In genomic region chr3:169661567-169662214, GRCh38 we compare ENCODE assay signal across 8 cellular contexts. TPM values are rescaled to one million over a fixed set of nuclear protein-coding genes. Genes with fewer than 3 reads are reported as not detected.
DNase-seq lines count a peak whose midpoint lies in the region; ATAC-seq and TF ChIP-seq lines count a peak whose summit lies in the region.

No MANE protein-coding gene starts in this region.

- intact Hi-C loops in left colon (cut with DNase I, micrococcal nuclease) = loop anchor here in 1 of 2 donors (5.0 kb wide), 1 partner anchor 514 kb away; no protein-coding TSS in a partner anchor

- peaks cover 84% of the 10 kb centered on the region for H3K27me3 Mint-ChIP-seq in activated T-cell treated with anti-CD3 and anti-CD28 coated beads, Interleukin-2, amount 50 U/mL, for 4 hours (ENCODE audit: low read depth)

- peak overlapping the region; percentile 90 for H3K27ac ChIP-seq in stomach smooth muscle (ENCODE audit: low read length)

- peaks cover 0 to 3% of the 10 kb centered on the region in 2 donors for H3K9me3 ChIP-seq in stomach smooth muscle (ENCODE audit: control insufficient read depth in 2 of 2, low read length in 2 of 2)

- H3K4me3 ChIP-seq in cardiac fibroblast (replicated peaks in 1 of 2; ENCODE audit: low read depth in 2 of 2, low read length in 2 of 2) (peak overlapping the region; percentile 65 to 69), stomach smooth muscle (ENCODE audit: low read length in 2 of 2) (peak overlapping the region; percentile 67 to 88)

- peak overlapping the region; percentile 75 for H3K4me3 Mint-ChIP-seq in activated T-cell treated with anti-CD3 and anti-CD28 coated beads, Interleukin-2, amount 50 U/mL, for 4 hours

- TF ChIP-seq CTCF in cardiac fibroblast (IDR thresholded peaks at IDR 0.05; ENCODE audit: low read depth, low read length) = no peak

- DNase-seq in activated T-cell treated with anti-CD3 and anti-CD28 coated beads, Interleukin-2, amount 50 U/mL, for 4 hours = no peak
- DNase-seq in activated T-cell treated with anti-CD3 and anti-CD28 coated beads for 4 hours (no peak), NCI-H774 (lab: John Stamatoyannopoulos, UW) (peak; percentile 80), cardiac fibroblast (ENCODE audit: low read depth in 2 of 2) (peak; percentile 61 to 62), left colon (peak; percentile 46 to 64), kidney glomerular epithelial cell (lab: John Stamatoyannopoulos, UW) (no peak)

- peak overlapping the region; percentile 39 to 87 for H3K9ac ChIP-seq in stomach smooth muscle (ENCODE audit: low read length in 2 of 2)

- peaks cover 45% of the 10 kb centered on the region for H3K4me1 Mint-ChIP-seq in activated T-cell treated with anti-CD3 and anti-CD28 coated beads, Interleukin-2, amount 50 U/mL, for 4 hours (ENCODE audit: low read depth)

- ATAC-seq in activated T-cell treated with anti-CD3 and anti-CD28 coated beads, Interleukin-2, amount 50 U/mL, for 4 hours = peak; percentile 25 to 27
- ATAC-seq in HG02884 (IDR thresholded peaks at IDR 0.05; ENCODE audit: unreplicated experiment) = peak; percentile 12
- ATAC-seq in left colon = peak; percentile 48

- peaks cover 2 to 92% of the 10 kb centered on the region in 2 donors for H3K27me3 ChIP-seq in stomach smooth muscle (ENCODE audit: control insufficient read depth in 1 of 2, insufficient read depth in 2 of 2, low read length in 2 of 2)

- no peaks in the 10 kb centered on the region for H3K36me3 ChIP-seq in stomach smooth muscle (ENCODE audit: control insufficient read depth in 2 of 2, insufficient read depth in 2 of 2, low read length in 2 of 2)

- peaks cover 4% of the 10 kb centered on the region for H3K9me3 Mint-ChIP-seq in activated T-cell treated with anti-CD3 and anti-CD28 coated beads, Interleukin-2, amount 50 U/mL, for 4 hours

- H3K4me1 ChIP-seq in stomach smooth muscle (ENCODE audit: control insufficient read depth, insufficient read depth, low read length) = peaks cover 36% of the 10 kb centered on the region

- H3K36me3 Mint-ChIP-seq in activated T-cell treated with anti-CD3 and anti-CD28 coated beads, Interleukin-2, amount 50 U/mL, for 4 hours (ENCODE audit: insufficient read depth) = no peaks in the 10 kb centered on the region

RNA-seq across cellular contexts. Expression of gene MECOM, which starts 1.8 kb away (rescaled TPM):
- under 1 TPM; 0.24 to 0.40 (median 0.38) TPM for total RNA-seq in activated T-cell treated with anti-CD3 and anti-CD28 coated beads, Interleukin-2, amount 50 U/mL, for 4 hours
- 100 to 1,000 TPM in 1 of 2 donors, 10 to 100 TPM in 1; 73.2 to 140 TPM for total RNA-seq in left colon

Comparison
In these comparisons a context has a peak if more than half of its experiments do, and no peak if none do; other contexts are left out.
1. DNase-seq: peak in NCI-H774 (single experiment), cardiac fibroblast (2 of 2) and left colon (2 of 2); none in activated T-cell treated with anti-CD3 and anti-CD28 coated beads, Interleukin-2, amount 50 U/mL, for 4 hours (single experiment), activated T-cell treated with anti-CD3 and anti-CD28 coated beads for 4 hours (single experiment) and kidney glomerular epithelial cell (single experiment).
2. RNA of gene MECOM, which starts 1.8 kb away (total RNA-seq): 73.2 to 140 TPM in left colon; 0.24 to 0.40 TPM in activated T-cell treated with anti-CD3 and anti-CD28 coated beads, Interleukin-2, amount 50 U/mL, for 4 hours; every median in the first group is over 10 times any median in the second.
3. Peak in every context shown above with its lines, with median percentiles within 50 percentile points of each other: ATAC-seq.